Comparison of ENCODE assay signal across 1 cellular context in genomic region chrX:17323397-17323796, GRCh38.
TF ChIP-seq lines count a peak whose summit lies in the region.

No MANE protein-coding gene starts in this region.

TF ChIP-seq in endothelial cell of umbilical vein, 7 proteins besides CTCF, POLR2A, EP300 and RAD21:
- TF ChIP-seq FOS (IDR thresholded peaks at IDR 0.05; ENCODE audit: borderline replicate concordance, insufficient read depth, low read length) (no peak), MAX (IDR thresholded peaks at IDR 0.05; ENCODE audit: insufficient read depth, insufficient read length) (no peak), EZH2 (IDR thresholded peaks at IDR 0.05; ENCODE audit: borderline replicate concordance, low read depth, low read length, severe bottlenecking) (no peak), JUN (IDR thresholded peaks at IDR 0.05; ENCODE audit: borderline replicate concordance, insufficient read depth, insufficient read length, low read depth) (no peak), POLR2AphosphoS5 (IDR thresholded peaks at IDR 0.05; ENCODE audit: insufficient read depth, low read depth, low read length) (no peak), GATA2 (IDR thresholded peaks at IDR 0.05; ENCODE audit: insufficient read depth, insufficient read length, low read depth, low read length) (no peak), MYC (IDR thresholded peaks at IDR 0.05; ENCODE audit: low read depth, low read length) (no peak)
